10 cellular contexts compared by ENCODE assay signal in the genomic region with DNA sequence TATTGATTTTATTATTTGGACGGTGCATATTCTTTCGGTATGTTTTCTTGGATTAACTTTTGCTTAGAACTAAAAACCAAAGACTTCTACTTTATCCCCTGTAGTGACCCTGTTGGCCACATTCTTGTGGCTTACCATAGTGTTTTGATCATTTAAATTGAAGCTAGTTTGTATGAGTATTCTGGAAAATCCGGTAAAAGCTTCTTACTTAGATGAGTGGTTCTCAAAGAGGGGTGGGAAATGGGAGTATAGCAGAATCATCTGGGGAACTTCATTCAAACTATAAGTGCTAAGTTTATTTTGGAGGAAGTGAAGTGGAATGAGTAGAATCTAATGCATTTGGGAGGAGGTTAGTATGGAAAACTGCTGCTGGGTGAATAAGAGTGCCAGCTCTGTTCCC. TPM values are rescaled to one million over a fixed set of nuclear protein-coding genes. Genes with fewer than 3 reads are reported as not detected.
DNase-seq lines count a peak whose midpoint lies in the region; ATAC-seq and TF ChIP-seq lines count a peak whose summit lies in the region.
"Had no signal": no experiment of that assay in that cellular context is flagged by ENCODE, and none has a peak within 500 bp of the region (broad histone marks: within the 10 kb centered on the region; RNA-seq: fewer than 3 reads in every experiment).

No MANE protein-coding gene starts in this region.

- peaks cover 0 to 45% (median 0%) of the 10 kb centered on the region in 3 donors for H3K36me3 Mint-ChIP-seq in naive thymus-derived CD8-positive, alpha-beta T cell

- no peak for ATAC-seq in naive thymus-derived CD8-positive, alpha-beta T cell
- ATAC-seq in HG03159 (IDR thresholded peaks at IDR 0.05; ENCODE audit: unreplicated experiment) = no peak

- H3K9me2 ChIP-seq in Karpas-422 (replicated peaks; ENCODE audit: insufficient read depth, low read length) = no peaks in the 10 kb centered on the region

- peaks cover 82% of the 10 kb centered on the region for H3K79me2 ChIP-seq in ACC112 (ENCODE audit: control insufficient read depth, insufficient read depth, low read length, unreplicated experiment)
- peaks cover 95% of the 10 kb centered on the region for H3K79me2 ChIP-seq in Karpas-422 (ENCODE audit: low read length)

- peak overlapping the region in 9 of 10 donors; percentile 16 to 98 (median 46) for H3K4me3 Mint-ChIP-seq in naive thymus-derived CD8-positive, alpha-beta T cell

- no peaks in the 10 kb centered on the region for H3K9me3 Mint-ChIP-seq in naive thymus-derived CD8-positive, alpha-beta T cell

- H2AFZ ChIP-seq in ACC112 (ENCODE audit: low read length, unreplicated experiment) (no peak overlapping the region), Karpas-422 (ENCODE audit: low read length) (no peak overlapping the region)

- H3K9ac ChIP-seq in Karpas-422 (ENCODE audit: low read length) = no peak overlapping the region

- POLR2A ChIA-PET in naive thymus-derived CD8-positive, alpha-beta T cell (lab: Charles Lee) = interaction anchor here (0.6 kb wide), 1 partner anchor 364 kb away, joined by 4 read pairs; no protein-coding TSS in a partner anchor

- H3K27ac ChIP-seq in ACC112 (ENCODE audit: low read depth, low read length) = no peak overlapping the region
- no peak overlapping the region for H3K27ac ChIP-seq in Karpas-422 (ENCODE audit: low read length)
- no peak overlapping the region for H3K27ac ChIP-seq in brain microvascular endothelial cell

- peak overlapping the region; percentile 81 for H3K4me2 ChIP-seq in Karpas-422 (ENCODE audit: low read depth, low read length, poor library complexity, severe bottlenecking)

- TF ChIP-seq CTCF in brain microvascular endothelial cell (IDR thresholded peaks at IDR 0.05; ENCODE audit: low read depth, low read length, missing control alignments) = no peak

- H4K20me1 ChIP-seq in Karpas-422 (ENCODE audit: insufficient read depth, low read depth, low read length) = peaks cover 51% of the 10 kb centered on the region

- peaks cover 51% of the 10 kb centered on the region for H3K4me1 ChIP-seq in ACC112 (ENCODE audit: control insufficient read depth, insufficient read depth, low read length, unreplicated experiment)
- H3K4me1 ChIP-seq in Karpas-422 (ENCODE audit: low read length) = peaks cover 40% of the 10 kb centered on the region

- no peaks in the 10 kb centered on the region for H3K9me3 ChIP-seq in Karpas-422 (ENCODE audit: low read length)

- peaks cover 29 to 66% (median 64%) of the 10 kb centered on the region in 4 donors for H3K4me1 Mint-ChIP-seq in naive thymus-derived CD8-positive, alpha-beta T cell

- no peaks in the 10 kb centered on the region for H3K27me3 Mint-ChIP-seq in naive thymus-derived CD8-positive, alpha-beta T cell

- in situ Hi-C loops in brain microvascular endothelial cell (cut with HindIII; ENCODE audit: low pct_ligation_motif_present, low sequenced_read_pairs) = no loop called here

- peak overlapping the region in 5 of 10 donors; percentile 0 to 39 (median 25) for H3K27ac Mint-ChIP-seq in naive thymus-derived CD8-positive, alpha-beta T cell

- H3K4me3 ChIP-seq in ACC112 (ENCODE audit: low read depth, low read length) = peak overlapping the region; percentile 55
- no peak overlapping the region for H3K4me3 ChIP-seq in Karpas-422 (ENCODE audit: low read length)
- peak overlapping the region; percentile 12 for H3K4me3 ChIP-seq in brain microvascular endothelial cell (ENCODE audit: low read depth, low read length)
- H3K4me3 ChIP-seq in H7 (ENCODE audit: insufficient read depth, low read depth, low read length) = no peak overlapping the region
- H3K4me3 ChIP-seq: lung had no signal

- DNase-seq in Karpas-422 (no peak), brain microvascular endothelial cell (peak; percentile 13), NCI-H2227 treated with DMSO at 0.1 percent for 48 hours (lab: John Stamatoyannopoulos, UW) (no peak), H7 (no peak), putamen (ENCODE audit: low spot score) (no peak)
- no peak for DNase-seq in naive thymus-derived CD8-positive, alpha-beta T cell
- DNase-seq: NCI-H2029 treated with DMSO at 0.1 percent for 48 hours had no signal

- H3K36me3 ChIP-seq in ACC112 (ENCODE audit: insufficient read depth, low read length) = 0 out of 2 replicates have a peak, but pooled peaks cover 2% of the 10 kb centered on the region
- H3K36me3 ChIP-seq in Karpas-422 (ENCODE audit: insufficient read depth, low read length) = peaks cover 20% of the 10 kb centered on the region; the same call in 1 of the 2 replicates
- H3K36me3 ChIP-seq in brain microvascular endothelial cell (replicated peaks) = peaks cover 10% of the 10 kb centered on the region
- H3K36me3 ChIP-seq in H7 (replicated peaks; ENCODE audit: control insufficient read depth, insufficient read depth, low read length) = no peaks in the 10 kb centered on the region

- H3K27me3 ChIP-seq in ACC112 (ENCODE audit: insufficient read depth, low read length) (no peaks in the 10 kb centered on the region), Karpas-422 (ENCODE audit: low read length) (no peaks in the 10 kb centered on the region), brain microvascular endothelial cell (replicated peaks) (no peaks in the 10 kb centered on the region), H7 (ENCODE audit: control insufficient read depth, insufficient read depth, low read length) (no peaks in the 10 kb centered on the region; the same call in 1 of the 2 replicates)

RNA-seq across cellular contexts. Expression of gene PPP1CB, which starts 3.8 kb away (rescaled TPM):
- total RNA-seq in Karpas-422 (2014; rRNA removed; shearing (Covaris generic); ENCODE audit: low replicate concordance) = 58.5 and 134 TPM in 2 replicates
- 100 to 1,000 TPM; 165 to 166 TPM for total RNA-seq in naive thymus-derived CD8-positive, alpha-beta T cell
- polyA plus RNA-seq in naive thymus-derived CD8-positive, alpha-beta T cell = 10 to 100 TPM; 63.1 to 85.7 (median 82.1) TPM
- total RNA-seq in H7 (2014; rRNA removed; shearing (Covaris generic)) = 67.6 and 71.1 TPM in 2 replicates

RNA-seq across cellular contexts. Expression of gene SPDYA, which starts 55.2 kb away (rescaled TPM):
- total RNA-seq in Karpas-422 (2014; rRNA removed; shearing (Covaris generic); ENCODE audit: low replicate concordance) = 0.76 and 0.78 TPM in 2 replicates
- total RNA-seq in naive thymus-derived CD8-positive, alpha-beta T cell = 1 to 10 TPM; 1.1 to 2.1 TPM
- polyA plus RNA-seq in naive thymus-derived CD8-positive, alpha-beta T cell = not detected
- 0.28 TPM in 1 of 2 replicates, not detected in the other for total RNA-seq in H7 (2014; rRNA removed; shearing (Covaris generic))

Comparison
In these comparisons a context has a peak if more than half of its experiments do, and no peak if none do; other contexts are left out.
1. H3K4me3 ChIP-seq: peak in ACC112 (single experiment) and brain microvascular endothelial cell (single experiment); none in Karpas-422 (single experiment) and H7 (single experiment).